In the genomic region with DNA sequence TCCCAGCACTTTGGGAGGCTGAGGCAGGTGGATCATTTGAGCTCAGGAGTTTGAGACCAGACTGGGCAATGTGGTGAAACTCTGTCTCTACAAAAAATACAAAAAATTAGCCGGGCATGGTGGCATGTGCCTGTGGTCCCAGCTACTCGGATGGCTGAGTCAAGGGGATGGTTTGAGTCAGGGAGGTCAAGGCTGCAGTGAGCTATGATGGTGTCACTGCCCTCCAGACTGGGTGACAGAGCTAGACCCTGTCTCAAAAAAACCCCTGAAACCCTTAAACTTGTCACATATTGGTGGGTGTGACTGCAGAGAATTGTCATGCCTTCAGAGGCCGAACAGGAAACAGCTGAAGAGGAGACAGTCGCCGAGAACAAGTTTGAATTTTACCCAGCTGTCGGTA, we compare ENCODE assay signal across 14 cellular contexts.
"Had no signal": no experiment of that assay in that cellular context is flagged by ENCODE, and none has a peak within 500 bp of the region (broad histone marks: within the 10 kb centered on the region; RNA-seq: fewer than 3 reads in every experiment).

No MANE protein-coding gene starts in this region.

- H3K9me3 Mint-ChIP-seq: dendritic cell treated with granulocyte-macrophage colony-stimulating factor and Interleukin-4, amounts not matched to agents 40 ng/mL and 50 ng/mL, for 4 days; stimulated activated memory B cell treated with anti-CD40 and anti-IgM and Interleukin-4, amounts not matched to agents 10 μg/mL and 1 μg/mL and 100 μg/mL, for 72 hours; T-helper 2 cell treated with Interferon-gamma antibody and Interleukin-4, amounts not matched to agents 5 μg/mL and 100 μg/mL, for 36 hours had no signal

- ATAC-seq: foreskin keratinocyte; mucosa of descending colon; naive thymus-derived CD4-positive, alpha-beta T cell; pancreas; stimulated activated memory B cell treated with anti-CD40 and anti-IgM and Interleukin-4, amounts not matched to agents 10 μg/mL and 1 μg/mL and 100 μg/mL, for 72 hours had no signal

- H3K27ac Mint-ChIP-seq: dendritic cell treated with granulocyte-macrophage colony-stimulating factor and Interleukin-4, amounts not matched to agents 40 ng/mL and 50 ng/mL, for 4 days; naive thymus-derived CD4-positive, alpha-beta T cell; stimulated activated memory B cell treated with anti-CD40 and anti-IgM and Interleukin-4, amounts not matched to agents 10 μg/mL and 1 μg/mL and 100 μg/mL, for 72 hours; T-helper 2 cell treated with Interferon-gamma antibody and Interleukin-4, amounts not matched to agents 5 μg/mL and 100 μg/mL, for 36 hours had no signal

- H3K4me3 Mint-ChIP-seq: dendritic cell treated with granulocyte-macrophage colony-stimulating factor and Interleukin-4, amounts not matched to agents 40 ng/mL and 50 ng/mL, for 4 days; naive thymus-derived CD4-positive, alpha-beta T cell; stimulated activated memory B cell treated with anti-CD40 and anti-IgM and Interleukin-4, amounts not matched to agents 10 μg/mL and 1 μg/mL and 100 μg/mL, for 72 hours; T-helper 2 cell treated with Interferon-gamma antibody and Interleukin-4, amounts not matched to agents 5 μg/mL and 100 μg/mL, for 36 hours had no signal

- DNase-seq: effector memory CD4-positive, alpha-beta T cell; foreskin keratinocyte; glutamatergic neuron; hypothalamus; kidney; left ventricle myocardium inferior; mucosa of descending colon; naive thymus-derived CD4-positive, alpha-beta T cell; pancreas; sigmoid colon; uterus had no signal

- H3K27me3 Mint-ChIP-seq: dendritic cell treated with granulocyte-macrophage colony-stimulating factor and Interleukin-4, amounts not matched to agents 40 ng/mL and 50 ng/mL, for 4 days; naive thymus-derived CD4-positive, alpha-beta T cell; stimulated activated memory B cell treated with anti-CD40 and anti-IgM and Interleukin-4, amounts not matched to agents 10 μg/mL and 1 μg/mL and 100 μg/mL, for 72 hours had no signal
